In genomic region chr15:66409565-66410108, GRCh38 we compare ENCODE assay signal across 21 cellular contexts. TPM values are rescaled to one million over a fixed set of nuclear protein-coding genes. Genes with fewer than 3 reads are reported as not detected.
A peak's percentile ranks its signal among the peaks of the same experiment; 100 is the strongest.
DNase-seq lines count a peak whose midpoint lies in the region; ATAC-seq, FAIRE-seq and TF ChIP-seq lines count a peak whose summit lies in the region.
"Had no signal": no experiment of that assay in that cellular context is flagged by ENCODE, and none has a peak within 500 bp of the region (broad histone marks: within the 10 kb centered on the region; RNA-seq: fewer than 3 reads in every experiment).

No MANE protein-coding gene starts in this region.

- TF ChIP-seq CTCF in GM23338 (conservative IDR thresholded peaks at IDR 0.05; ENCODE audit: low read depth in 2 of 2) = no peak
- TF ChIP-seq CTCF in mucosa of descending colon (IDR thresholded peaks at IDR 0.05) = no peak

- H3K79me2 ChIP-seq in GM23338 (replicated peaks; ENCODE audit: insufficient read depth) = peaks cover 98% of the 10 kb centered on the region

- no peaks in the 10 kb centered on the region for H3K27me3 ChIP-seq in GM23338 (ENCODE audit: insufficient read depth)
- H3K27me3 ChIP-seq: breast epithelium, esophagus muscularis mucosa had no signal

- peak overlapping the region; percentile 22 for H3K27ac Mint-ChIP-seq in activated CD4-positive, alpha-beta T cell treated with anti-CD3 and anti-CD28 coated beads for 36 hours
- H3K27ac Mint-ChIP-seq in GM23338 = no peak overlapping the region
- peak overlapping the region; percentile 17 for H3K27ac Mint-ChIP-seq in activated naive CD8-positive, alpha-beta T cell treated with anti-CD3 and anti-CD28 coated beads for 36 hours
- peak overlapping the region; percentile 83 to 86 for H3K27ac Mint-ChIP-seq in natural killer cell treated with Interleukin-12 subunit alpha and Interleukin-12 subunit beta and Interleukin-15 and Interleukin-18, amount 100 ng/mL, for 72 hours
- H3K27ac Mint-ChIP-seq: activated CD8-positive, alpha-beta memory T cell treated with anti-CD3 and anti-CD28 coated beads, Interleukin-2, amount 10 ng/mL, durations not matched to agents 7 days and 5 days; activated naive CD4-positive, alpha-beta T cell treated with anti-CD3 and anti-CD28 coated beads for 36 hours; type B pancreatic cell had no signal

- H3K27me3 Mint-ChIP-seq in activated CD4-positive, alpha-beta T cell treated with anti-CD3 and anti-CD28 coated beads for 36 hours = no peaks in the 10 kb centered on the region
- peaks cover 3% of the 10 kb centered on the region for H3K27me3 Mint-ChIP-seq in GM23338 (ENCODE audit: insufficient read depth, low read depth, poor library complexity)
- no peaks in the 10 kb centered on the region for H3K27me3 Mint-ChIP-seq in activated naive CD8-positive, alpha-beta T cell treated with anti-CD3 and anti-CD28 coated beads for 36 hours
- no peaks in the 10 kb centered on the region for H3K27me3 Mint-ChIP-seq in natural killer cell treated with Interleukin-12 subunit alpha and Interleukin-12 subunit beta and Interleukin-15 and Interleukin-18, amount 100 ng/mL, for 72 hours
- H3K27me3 Mint-ChIP-seq: activated CD8-positive, alpha-beta memory T cell treated with anti-CD3 and anti-CD28 coated beads, Interleukin-2, amount 10 ng/mL, durations not matched to agents 7 days and 5 days; type B pancreatic cell had no signal

- H3K9me3 ChIP-seq in mucosa of descending colon = peaks cover 3% of the 10 kb centered on the region
- H3K9me3 ChIP-seq: breast epithelium had no signal

- peak overlapping the region; percentile 75; the same call in 1 of the 2 replicates for H3K27ac ChIP-seq in GM23338 (ENCODE audit: low read depth)
- H3K27ac ChIP-seq: A549, breast epithelium, esophagus muscularis mucosa, GM23248, VCaP had no signal

- peaks cover 8% of the 10 kb centered on the region for H3K36me3 ChIP-seq in GM23338 (ENCODE audit: insufficient read depth)
- H3K36me3 ChIP-seq in mucosa of descending colon (ENCODE audit: low read depth) = no peaks in the 10 kb centered on the region
- H3K36me3 ChIP-seq: breast epithelium, esophagus muscularis mucosa had no signal

- H3F3A ChIP-seq in GM23338 (replicated peaks; ENCODE audit: low read depth) = 0 out of 2 replicates have a peak, but pooled peaks cover 3% of the 10 kb centered on the region

- no peak for DNase-seq in activated CD4-positive, alpha-beta T cell treated with anti-CD3 and anti-CD28 coated beads for 36 hours
- DNase-seq in activated CD4-positive, alpha-beta T cell treated with anti-CD3 and anti-CD28 coated beads, Interleukin-2, amount 50 U/mL, for 48 hours = no peak
- DNase-seq in GM23338 (ENCODE audit: low spot score) (no peak), mucosa of descending colon (no peak), H54 (ENCODE audit: insufficient read length, low spot score) (no peak), inferior parietal cortex (ENCODE audit: extremely low spot score) (no peak)
- no peak for DNase-seq in activated naive CD8-positive, alpha-beta T cell treated with anti-CD3 and anti-CD28 coated beads for 36 hours
- no peak for DNase-seq in natural killer cell treated with Interleukin-12 subunit alpha and Interleukin-12 subunit beta and Interleukin-15 and Interleukin-18, amount 100 ng/mL, for 72 hours (ENCODE audit: low spot score)
- DNase-seq: activated CD8-positive, alpha-beta memory T cell treated with anti-CD3 and anti-CD28 coated beads, Interleukin-2, amount 10 ng/mL, durations not matched to agents 7 days and 5 days; activated naive CD4-positive, alpha-beta T cell treated with anti-CD3 and anti-CD28 coated beads for 36 hours; GM23248; MM.1S; NCI-H187; stimulated activated naive CD4-positive, alpha-beta T cell treated with Interleukin-2 at 50 U/mL for 16 hours; SW 1271 had no signal

- peaks cover 3% of the 10 kb centered on the region; the same call in 1 of the 2 replicates for H4K20me1 ChIP-seq in GM23338 (replicated peaks; ENCODE audit: insufficient read depth)

- CTCF ChIA-PET in activated CD4-positive, alpha-beta T cell treated with anti-CD3 and anti-CD28 coated beads for 36 hours (lab: Charles Lee) = no interaction called here

- POLR2A ChIA-PET in activated CD4-positive, alpha-beta T cell treated with anti-CD3 and anti-CD28 coated beads for 36 hours (lab: Charles Lee) = interaction anchor here (0.6 kb wide), 1 partner anchor 55 kb away, joined by 4 read pairs; no protein-coding TSS in a partner anchor

- no peak overlapping the region for H2AFZ ChIP-seq in GM23338
- H2AFZ ChIP-seq: GM23248 had no signal

- no peak for ATAC-seq in activated CD4-positive, alpha-beta T cell treated with anti-CD3 and anti-CD28 coated beads for 36 hours
- ATAC-seq in GM23338 = no peak
- ATAC-seq in natural killer cell treated with Interleukin-12 subunit alpha and Interleukin-12 subunit beta and Interleukin-15 and Interleukin-18, amount 100 ng/mL, for 72 hours = no peak
- no peak for ATAC-seq in mucosa of descending colon
- ATAC-seq: A549; activated CD8-positive, alpha-beta memory T cell treated with anti-CD3 and anti-CD28 coated beads, Interleukin-2, amount 10 ng/mL, durations not matched to agents 7 days and 5 days; sciatic nerve had no signal

- intact Hi-C loops in activated CD4-positive, alpha-beta T cell treated with anti-CD3 and anti-CD28 coated beads for 36 hours (cut with DNase I, micrococcal nuclease) = no loop called here
- intact Hi-C loops in mucosa of descending colon (cut with DNase I, micrococcal nuclease) = no loop called here

- TF ChIP-seq POLR2A in H54 (IDR thresholded peaks at IDR 0.05; ENCODE audit: low read depth, low read length) = no peak

- H3K9me2 ChIP-seq in GM23338 (ENCODE audit: insufficient read depth) = no peaks in the 10 kb centered on the region

- H3K36me3 Mint-ChIP-seq in activated CD4-positive, alpha-beta T cell treated with anti-CD3 and anti-CD28 coated beads for 36 hours (ENCODE audit: low read depth) = peaks cover 20% of the 10 kb centered on the region
- peaks cover 19% of the 10 kb centered on the region for H3K36me3 Mint-ChIP-seq in GM23338 (ENCODE audit: low read depth)
- peaks cover 58% of the 10 kb centered on the region for H3K36me3 Mint-ChIP-seq in activated naive CD8-positive, alpha-beta T cell treated with anti-CD3 and anti-CD28 coated beads for 36 hours
- H3K36me3 Mint-ChIP-seq in natural killer cell treated with Interleukin-12 subunit alpha and Interleukin-12 subunit beta and Interleukin-15 and Interleukin-18, amount 100 ng/mL, for 72 hours = peaks cover 11% of the 10 kb centered on the region

- FAIRE-seq in H54 (lab: Jason Lieb, UNC) = no peak
- FAIRE-seq: A549 had no signal

- peaks cover 6% of the 10 kb centered on the region for H3K9me3 Mint-ChIP-seq in activated CD4-positive, alpha-beta T cell treated with anti-CD3 and anti-CD28 coated beads for 36 hours (ENCODE audit: low read depth)
- peaks cover 14% of the 10 kb centered on the region for H3K9me3 Mint-ChIP-seq in GM23338
- peaks cover 14% of the 10 kb centered on the region for H3K9me3 Mint-ChIP-seq in activated naive CD8-positive, alpha-beta T cell treated with anti-CD3 and anti-CD28 coated beads for 36 hours
- no peaks in the 10 kb centered on the region for H3K9me3 Mint-ChIP-seq in natural killer cell treated with Interleukin-12 subunit alpha and Interleukin-12 subunit beta and Interleukin-15 and Interleukin-18, amount 100 ng/mL, for 72 hours

- H3K4me1 ChIP-seq in GM23338 (ENCODE audit: insufficient read depth) (peaks cover 43% of the 10 kb centered on the region), mucosa of descending colon (ENCODE audit: low read depth) (no peaks in the 10 kb centered on the region)
- H3K4me1 ChIP-seq: A549, breast epithelium had no signal

- H3K4me1 Mint-ChIP-seq in activated CD4-positive, alpha-beta T cell treated with anti-CD3 and anti-CD28 coated beads for 36 hours = peaks cover 81% of the 10 kb centered on the region
- H3K4me1 Mint-ChIP-seq in GM23338 = peaks cover 62% of the 10 kb centered on the region
- H3K4me1 Mint-ChIP-seq in activated naive CD8-positive, alpha-beta T cell treated with anti-CD3 and anti-CD28 coated beads for 36 hours = peaks cover 66% of the 10 kb centered on the region
- H3K4me1 Mint-ChIP-seq in natural killer cell treated with Interleukin-12 subunit alpha and Interleukin-12 subunit beta and Interleukin-15 and Interleukin-18, amount 100 ng/mL, for 72 hours (ENCODE audit: low read depth in 2 of 2) = peaks cover 76% of the 10 kb centered on the region in 2 donors

- peak overlapping the region; percentile 16; the same call in 1 of the 2 replicates for H3K4me2 ChIP-seq in GM23338
- H3K4me2 ChIP-seq: A549 had no signal

- H3K4me3 Mint-ChIP-seq in activated CD4-positive, alpha-beta T cell treated with anti-CD3 and anti-CD28 coated beads for 36 hours = no peak overlapping the region
- no peak overlapping the region for H3K4me3 Mint-ChIP-seq in GM23338
- no peak overlapping the region for H3K4me3 Mint-ChIP-seq in activated naive CD8-positive, alpha-beta T cell treated with anti-CD3 and anti-CD28 coated beads for 36 hours
- H3K4me3 Mint-ChIP-seq in natural killer cell treated with Interleukin-12 subunit alpha and Interleukin-12 subunit beta and Interleukin-15 and Interleukin-18, amount 100 ng/mL, for 72 hours = peak overlapping the region; percentile 85
- H3K4me3 Mint-ChIP-seq: activated CD8-positive, alpha-beta memory T cell treated with anti-CD3 and anti-CD28 coated beads, Interleukin-2, amount 10 ng/mL, durations not matched to agents 7 days and 5 days; activated naive CD4-positive, alpha-beta T cell treated with anti-CD3 and anti-CD28 coated beads for 36 hours; type B pancreatic cell had no signal

- H3K4me3 ChIP-seq in GM23338 (no peak overlapping the region), mucosa of descending colon (no peak overlapping the region)
- H3K4me3 ChIP-seq: A549, breast epithelium, esophagus muscularis mucosa, GM23248 had no signal

TF ChIP-seq in GM23338, 12 proteins besides CTCF, POLR2A, EP300 and RAD21 (continues in another document):
- no peak for TF ChIP-seq NANOG (IDR thresholded peaks at IDR 0.05; ENCODE audit: borderline replicate concordance)

RNA-seq across cellular contexts. Expression of gene MAP2K1, which starts 22.9 kb away (rescaled TPM):
- total RNA-seq in activated CD4-positive, alpha-beta T cell treated with anti-CD3 and anti-CD28 coated beads for 36 hours = 100 to 1,000 TPM in 1 of 2 experiments, 10 to 100 TPM in 1; 94.9 to 115 TPM
- total RNA-seq in GM23338 (2014; rRNA removed; shearing (Covaris generic)) = 68.5 and 73.9 TPM in 2 replicates
- polyA plus RNA-seq in GM23338 (2016; fragmentation: Nextera tagmentation; extraction: Ambion mirVana) = 40.2 and 42.0 TPM in 2 replicates
- 100 to 1,000 TPM; 103 to 108 TPM for total RNA-seq in activated naive CD8-positive, alpha-beta T cell treated with anti-CD3 and anti-CD28 coated beads for 36 hours
- total RNA-seq in natural killer cell treated with Interleukin-12 subunit alpha and Interleukin-12 subunit beta and Interleukin-15 and Interleukin-18, amount 100 ng/mL, for 72 hours = 100 to 1,000 TPM; 121 to 134 TPM
- 10 to 100 TPM; 34.4 to 45.3 (median 44.0) TPM for total RNA-seq in mucosa of descending colon

RNA-seq across cellular contexts. Expression of gene TIPIN, which starts 53.2 kb away (rescaled TPM):
- 10 to 100 TPM; 49.9 to 50.8 TPM for total RNA-seq in activated CD4-positive, alpha-beta T cell treated with anti-CD3 and anti-CD28 coated beads for 36 hours
- total RNA-seq in GM23338 (2014; rRNA removed; shearing (Covaris generic)) = 25.3 and 39.0 TPM in 2 replicates
- polyA plus RNA-seq in GM23338 (2016; fragmentation: Nextera tagmentation; extraction: Ambion mirVana) = 32.7 and 39.1 TPM in 2 replicates
- total RNA-seq in activated naive CD8-positive, alpha-beta T cell treated with anti-CD3 and anti-CD28 coated beads for 36 hours = 10 to 100 TPM; 78.4 to 78.7 TPM
- 10 to 100 TPM; 28.4 to 56.3 TPM for total RNA-seq in natural killer cell treated with Interleukin-12 subunit alpha and Interleukin-12 subunit beta and Interleukin-15 and Interleukin-18, amount 100 ng/mL, for 72 hours
- total RNA-seq in mucosa of descending colon = 1 to 10 TPM; 5.8 to 7.0 (median 5.9) TPM
